8 cellular contexts compared by ENCODE assay signal in genomic region chr22:17366830-17367229, GRCh38. TPM values are rescaled to one million over a fixed set of nuclear protein-coding genes. Genes with fewer than 3 reads are reported as not detected.
A peak's percentile ranks its signal among the peaks of the same experiment; 100 is the strongest.
DNase-seq lines count a peak whose midpoint lies in the region; ATAC-seq lines count a peak whose summit lies in the region.

No MANE protein-coding gene starts in this region.

- H3K4me1 ChIP-seq in GM23248 (ENCODE audit: insufficient read depth): no peaks in the 10 kb centered on the region

- H2AFZ ChIP-seq in GM23248: no peak overlapping the region

- H3K9ac ChIP-seq in GM23248: no peak overlapping the region

- H3K9me3 ChIP-seq in GM23248 (ENCODE audit: low read depth): no peaks in the 10 kb centered on the region

- H3F3A ChIP-seq in GM23248 (ENCODE audit: insufficient read depth): no peaks in the 10 kb centered on the region

- intact Hi-C loops in dendritic cell treated with granulocyte-macrophage colony-stimulating factor and Interleukin-4, amounts not matched to agents 40 ng/mL and 50 ng/mL, for 4 days (cut with micrococcal nuclease): loop anchor here (10.0 kb wide), 1 partner anchor 152 kb away; the partner anchor contains the start of gene ADA2

- H3K4me3 ChIP-seq in GM23248: no peak overlapping the region

- no peaks in the 10 kb centered on the region for H4K20me1 ChIP-seq in GM23248 (ENCODE audit: insufficient read depth)

- peaks cover 77% of the 10 kb centered on the region for H3K27me3 Mint-ChIP-seq in dendritic cell treated with granulocyte-macrophage colony-stimulating factor and Interleukin-4, amounts not matched to agents 40 ng/mL and 50 ng/mL, for 4 days

- peaks cover 26% of the 10 kb centered on the region for H3K4me1 Mint-ChIP-seq in dendritic cell treated with granulocyte-macrophage colony-stimulating factor and Interleukin-4, amounts not matched to agents 40 ng/mL and 50 ng/mL, for 4 days (ENCODE audit: low read depth)

- no peaks in the 10 kb centered on the region for H3K9me3 Mint-ChIP-seq in dendritic cell treated with granulocyte-macrophage colony-stimulating factor and Interleukin-4, amounts not matched to agents 40 ng/mL and 50 ng/mL, for 4 days

- 9 to 12% methylated on average over 11 of the region's 11 CpGs for WGBS in GM23248 (ENCODE audit: low coverage in 1 of 2, low lambda C conversion rate in 2 of 2, missing lambda C conversion rate in 2 of 2), 2 experiments

- peak overlapping the region; percentile 5 for H3K4me3 Mint-ChIP-seq in dendritic cell treated with granulocyte-macrophage colony-stimulating factor and Interleukin-4, amounts not matched to agents 40 ng/mL and 50 ng/mL, for 4 days

- peaks cover 58% of the 10 kb centered on the region for H3K27me3 ChIP-seq in GM23248 (replicated peaks; ENCODE audit: insufficient read depth)

- no peaks in the 10 kb centered on the region for H3K36me3 ChIP-seq in GM23248 (ENCODE audit: low read depth)

- peak; percentile 2 for DNase-seq in ELR (ENCODE audit: low read depth)
- DNase-seq in NCI-H748 (lab: John Stamatoyannopoulos, UW; ENCODE audit: unreplicated experiment): peak; percentile 56
- peak in 39 of 56 donors; percentile 3 to 73 (median 24) for DNase-seq in nucleus accumbens (lab: John Stamatoyannopoulos, UW)
- DNase-seq in left lobe of liver (ENCODE audit: low spot score): no peak
- no peak for DNase-seq in GM23248
- DNase-seq in RKO (ENCODE audit: low spot score): no peak

- no peaks in the 10 kb centered on the region for H3K79me2 ChIP-seq in GM23248 (ENCODE audit: insufficient read depth)

- no peaks in the 10 kb centered on the region for H3K9me2 ChIP-seq in GM23248 (ENCODE audit: insufficient read depth)

- H3K27ac Mint-ChIP-seq in dendritic cell treated with granulocyte-macrophage colony-stimulating factor and Interleukin-4, amounts not matched to agents 40 ng/mL and 50 ng/mL, for 4 days: no peak overlapping the region

- no peaks in the 10 kb centered on the region for H3K36me3 Mint-ChIP-seq in dendritic cell treated with granulocyte-macrophage colony-stimulating factor and Interleukin-4, amounts not matched to agents 40 ng/mL and 50 ng/mL, for 4 days (ENCODE audit: low read depth)

- no peak overlapping the region for H3K27ac ChIP-seq in GM23248

- no peak overlapping the region for H3K4me2 ChIP-seq in GM23248 (ENCODE audit: unreplicated experiment)

- ATAC-seq in left lobe of liver (no peak), GM18873 (IDR thresholded peaks at IDR 0.05; ENCODE audit: low FRiP score, unreplicated experiment) (no peak)

- in situ Hi-C loops in GM23248 (cut with MboI): no loop called here

RNA-seq across cellular contexts. Expression of gene CECR2, which starts 2.4 kb away (rescaled TPM):
- total RNA-seq in left lobe of liver: 12.0 TPM
- not detected in 2 replicates for total RNA-seq in GM23248 (2014; rRNA removed; shearing (Covaris generic))
- polyA plus RNA-seq in GM23248 (2016; fragmentation: Nextera tagmentation; extraction: Ambion mirVana): 0.10 TPM in 1 of 2 replicates, not detected in the other

Comparison
In these comparisons a context has a peak if more than half of its experiments do, and no peak if none do; other contexts are left out.
1. DNase-seq: peak in ELR (single experiment), NCI-H748 (single experiment) and nucleus accumbens (39 of 56); none in left lobe of liver (single experiment), GM23248 (single experiment) and RKO (single experiment).
2. RNA of gene CECR2, which starts 2.4 kb away (total RNA-seq): 12.0 TPM in left lobe of liver (single experiment); not detected in GM23248; every median in the first group is over 10 times any median in the second.